In the genomic region with DNA sequence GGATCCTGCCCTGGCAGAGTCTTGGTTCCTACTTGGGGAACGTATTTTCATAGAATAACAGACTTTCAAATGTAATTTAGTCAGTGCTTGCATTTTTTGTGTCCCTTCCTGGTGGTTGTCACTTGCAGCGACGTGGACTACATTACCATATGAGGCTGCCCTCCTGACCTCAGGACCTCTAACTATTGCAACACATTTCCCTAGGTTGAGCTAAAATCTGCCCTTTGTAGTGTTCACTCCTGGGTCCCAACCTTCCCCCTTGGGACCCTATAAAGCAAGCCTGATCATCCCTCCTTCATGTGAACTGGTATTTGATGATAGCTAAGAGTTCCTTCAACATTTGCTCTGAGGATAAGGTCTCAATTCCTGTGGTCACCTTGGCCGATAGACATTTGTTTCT, we compare ENCODE assay signal across 31 cellular contexts.
"Had no signal": no experiment of that assay in that cellular context is flagged by ENCODE, and none has a peak within 500 bp of the region (broad histone marks: within the 10 kb centered on the region; RNA-seq: fewer than 3 reads in every experiment).

No MANE protein-coding gene starts in this region.

- H2AFZ ChIP-seq: neural progenitor cell, parathyroid adenoma had no signal

- H3K4me3 Mint-ChIP-seq: natural killer cell; nephron; neural progenitor cell; stimulated activated memory B cell treated with anti-CD40 and anti-IgM and Interleukin-4, amounts not matched to agents 10 μg/mL and 1 μg/mL and 100 μg/mL, for 72 hours; stimulated activated naive CD8-positive, alpha-beta T cell treated with anti-CD3 and anti-CD28 coated beads, Interleukin-15, amount 100 ng/mL, for 72 hours; type B pancreatic cell had no signal

- H3K9ac ChIP-seq: neural progenitor cell, parathyroid adenoma had no signal

- H3K36me3 ChIP-seq: neural progenitor cell, ovary, spleen, suprapubic skin, tibial artery, transverse colon, upper lobe of right lung, uterus had no signal

- H3K27ac Mint-ChIP-seq: natural killer cell; nephron; neural progenitor cell; progenitor cell of endocrine pancreas; stimulated activated memory B cell treated with anti-CD40 and anti-IgM and Interleukin-4, amounts not matched to agents 10 μg/mL and 1 μg/mL and 100 μg/mL, for 72 hours; stimulated activated naive CD8-positive, alpha-beta T cell treated with anti-CD3 and anti-CD28 coated beads, Interleukin-15, amount 100 ng/mL, for 72 hours; type B pancreatic cell had no signal

- H3K27me3 ChIP-seq: neural progenitor cell, ovary, testis, transverse colon, upper lobe of right lung, uterus had no signal

- H3K4me1 Mint-ChIP-seq: natural killer cell; stimulated activated memory B cell treated with anti-CD40 and anti-IgM and Interleukin-4, amounts not matched to agents 10 μg/mL and 1 μg/mL and 100 μg/mL, for 72 hours had no signal

- H3K27ac ChIP-seq: neural progenitor cell, ovary, parathyroid adenoma, psoas muscle, skin epidermis, spleen, suprapubic skin, testis, tibial artery, transverse colon, upper lobe of right lung, uterus had no signal

- ATAC-seq: natural killer cell; psoas muscle; right cardiac atrium; sciatic nerve; stimulated activated memory B cell treated with anti-CD40 and anti-IgM and Interleukin-4, amounts not matched to agents 10 μg/mL and 1 μg/mL and 100 μg/mL, for 72 hours; stimulated activated naive CD8-positive, alpha-beta T cell treated with anti-CD3 and anti-CD28 coated beads, Interleukin-15, amount 100 ng/mL, for 72 hours; stimulated activated naive CD8-positive, alpha-beta T cell treated with anti-CD3 and anti-CD28 coated beads, Interleukin-15, Interleukin-2, amounts not matched to agents 100 U/mL and 50 U/mL, for 24 hours; upper lobe of right lung had no signal

- H3K4me3 ChIP-seq: neural progenitor cell, ovary, psoas muscle, skin epidermis, smooth muscle cell, spleen, suprapubic skin, testis, tibial artery, transverse colon, upper lobe of right lung, uterus had no signal

- H3K27me3 Mint-ChIP-seq: stimulated activated naive CD8-positive, alpha-beta T cell treated with anti-CD3 and anti-CD28 coated beads, Interleukin-15, amount 100 ng/mL, for 72 hours had no signal

- DNase-seq: natural killer cell; occipital lobe; ovary; posterior cingulate gyrus; psoas muscle; right cardiac atrium; spleen; stimulated activated CD4-positive, alpha-beta T cell treated with anti-CD3 and anti-CD28 coated beads, Interleukin-12 subunit alpha, Interleukin-12 subunit beta, amount 100 ng/mL, for 4 hours; stimulated activated CD4-positive, alpha-beta T cell treated with anti-CD3 and anti-CD28 coated beads, Interleukin-1b, Interleukin-23, amount 100 ng/mL, for 48 hours; stimulated activated CD4-positive, alpha-beta T cell treated with anti-CD3 and anti-CD28 coated beads, Interleukin-4, amount 100 ng/mL, for 1 hour; stimulated activated CD4-positive, alpha-beta T cell treated with anti-CD3 and anti-CD28 coated beads, Interleukin-4, amount 100 ng/mL, for 4 hours; stimulated activated CD8-positive, alpha-beta memory T cell treated with anti-CD3 and anti-CD28 coated beads, Interleukin-4, amount 100 ng/mL, for 48 hours; stimulated activated naive CD4-positive, alpha-beta T cell; stimulated activated naive CD8-positive, alpha-beta T cell treated with anti-CD3 and anti-CD28 coated beads, Interleukin-15, amount 100 ng/mL, for 72 hours; stimulated activated naive CD8-positive, alpha-beta T cell treated with anti-CD3 and anti-CD28 coated beads, Interleukin-15, Interleukin-2, amounts not matched to agents 100 U/mL and 50 U/mL, for 24 hours; substantia nigra; testis; tibial artery; transverse colon; upper lobe of right lung; uterus had no signal

- H3K9me3 ChIP-seq: ovary, psoas muscle, spleen, suprapubic skin, testis, tibial artery, transverse colon, upper lobe of right lung, uterus had no signal

- H3K9me3 Mint-ChIP-seq: natural killer cell; nephron; neural progenitor cell; stimulated activated memory B cell treated with anti-CD40 and anti-IgM and Interleukin-4, amounts not matched to agents 10 μg/mL and 1 μg/mL and 100 μg/mL, for 72 hours; stimulated activated naive CD8-positive, alpha-beta T cell treated with anti-CD3 and anti-CD28 coated beads, Interleukin-15, amount 100 ng/mL, for 72 hours; type B pancreatic cell had no signal

- H3K36me3 Mint-ChIP-seq: natural killer cell; neural progenitor cell; stimulated activated memory B cell treated with anti-CD40 and anti-IgM and Interleukin-4, amounts not matched to agents 10 μg/mL and 1 μg/mL and 100 μg/mL, for 72 hours; type B pancreatic cell had no signal

- H3K4me1 ChIP-seq: neural progenitor cell, parathyroid adenoma, psoas muscle, spleen, suprapubic skin, testis, tibial artery, transverse colon, upper lobe of right lung, uterus had no signal

- H3K4me2 ChIP-seq: neural progenitor cell, smooth muscle cell had no signal
